In the genomic region with DNA sequence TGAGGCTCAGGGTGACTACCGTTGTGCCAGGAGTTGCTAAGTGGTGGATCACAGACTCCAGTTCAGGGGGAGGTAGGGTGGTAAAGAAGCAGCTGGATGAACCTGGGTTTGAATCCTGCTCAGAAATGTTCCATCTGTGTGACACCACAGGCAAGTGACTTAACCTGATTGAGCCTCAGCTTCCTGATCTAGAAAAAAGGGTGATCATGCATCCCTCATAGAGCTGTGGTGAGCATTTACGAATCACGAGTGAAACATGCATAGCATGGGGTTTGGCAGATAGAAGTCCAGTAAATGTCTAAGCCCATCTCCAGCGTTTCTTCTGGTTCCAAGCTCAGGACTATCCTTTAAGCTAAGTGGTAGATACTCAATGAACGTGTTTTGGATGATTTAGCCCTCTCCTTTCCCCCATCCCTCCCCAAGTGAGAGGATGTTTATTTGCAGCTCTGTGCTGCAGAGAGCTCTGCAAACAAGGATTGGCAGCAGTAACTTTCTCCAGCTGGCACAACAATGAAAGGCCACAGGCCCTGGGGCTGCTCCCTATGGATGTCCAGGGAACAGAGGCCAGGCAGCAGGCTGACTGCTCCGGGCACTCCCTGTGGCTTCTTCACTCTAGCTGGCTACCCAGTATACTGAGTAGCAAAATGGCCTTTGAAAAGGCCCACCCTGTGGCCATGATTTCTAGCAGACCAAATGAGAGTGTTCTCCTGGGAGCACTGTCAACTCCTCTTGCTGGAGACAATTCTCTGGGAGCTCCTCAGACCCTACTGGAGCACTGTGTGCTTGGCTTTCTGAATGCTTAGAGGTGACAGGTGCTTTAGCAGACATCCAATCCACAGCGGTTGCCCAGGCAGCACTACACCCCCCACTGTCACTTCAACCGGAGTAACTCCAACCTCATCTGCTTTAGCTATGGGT, we compare ENCODE assay signal across 9 cellular contexts. TPM values are rescaled to one million over a fixed set of nuclear protein-coding genes. Genes with fewer than 3 reads are reported as not detected.
DNase-seq lines count a peak whose midpoint lies in the region; ATAC-seq lines count a peak whose summit lies in the region.
"Had no signal": no experiment of that assay in that cellular context is flagged by ENCODE, and none has a peak within 500 bp of the region (broad histone marks: within the 10 kb centered on the region; RNA-seq: fewer than 3 reads in every experiment).

No MANE protein-coding gene starts in this region.

- CTCF ChIA-PET in activated CD8-positive, alpha-beta memory T cell treated with anti-CD3 and anti-CD28 coated beads, Interleukin-2, amount 10 ng/mL, durations not matched to agents 7 days and 5 days (lab: Charles Lee), result interaction anchor here (1.0 to 1.3 kb wide), 3 partner anchors 10 to 31 kb away, joined by 3 to 6 read pairs (median 3); no protein-coding TSS in a partner anchor

- no peaks in the 10 kb centered on the region for H3K27me3 Mint-ChIP-seq in activated CD8-positive, alpha-beta memory T cell treated with anti-CD3 and anti-CD28 coated beads, Interleukin-2, amount 10 ng/mL, durations not matched to agents 7 days and 5 days
- no peaks in the 10 kb centered on the region for H3K27me3 Mint-ChIP-seq in stimulated activated naive CD8-positive, alpha-beta T cell treated with anti-CD3 and anti-CD28 coated beads, Interleukin-15, amount 100 ng/mL, for 72 hours

- no peaks in the 10 kb centered on the region for H3K36me3 Mint-ChIP-seq in activated CD8-positive, alpha-beta memory T cell treated with anti-CD3 and anti-CD28 coated beads, Interleukin-2, amount 10 ng/mL, durations not matched to agents 7 days and 5 days

- no peak overlapping the region for H3K4me3 Mint-ChIP-seq in activated CD8-positive, alpha-beta memory T cell treated with anti-CD3 and anti-CD28 coated beads, Interleukin-2, amount 10 ng/mL, durations not matched to agents 7 days and 5 days
- H3K4me3 Mint-ChIP-seq in stimulated activated naive CD8-positive, alpha-beta T cell treated with anti-CD3 and anti-CD28 coated beads, Interleukin-15, amount 100 ng/mL, for 72 hours, result peak overlapping the region; percentile 45 to 80

- H3K4me1 Mint-ChIP-seq in activated CD8-positive, alpha-beta memory T cell treated with anti-CD3 and anti-CD28 coated beads, Interleukin-2, amount 10 ng/mL, durations not matched to agents 7 days and 5 days, result peaks cover 20% of the 10 kb centered on the region
- H3K4me1 Mint-ChIP-seq in stimulated activated naive CD8-positive, alpha-beta T cell treated with anti-CD3 and anti-CD28 coated beads, Interleukin-15, amount 100 ng/mL, for 72 hours, result peaks cover 43% of the 10 kb centered on the region

- no peak for ATAC-seq in activated CD8-positive, alpha-beta memory T cell treated with anti-CD3 and anti-CD28 coated beads, Interleukin-2, amount 10 ng/mL, durations not matched to agents 7 days and 5 days
- ATAC-seq in esophagus mucosa (peak; percentile 27), HG03432 (IDR thresholded peaks at IDR 0.05; ENCODE audit: unreplicated experiment) (no peak), HG02938 (IDR thresholded peaks at IDR 0.05; ENCODE audit: unreplicated experiment) (no peak)
- peak; percentile 34 for ATAC-seq in stimulated activated naive CD8-positive, alpha-beta T cell treated with anti-CD3 and anti-CD28 coated beads, Interleukin-15, amount 100 ng/mL, for 72 hours

- no peaks in the 10 kb centered on the region for H3K9me3 Mint-ChIP-seq in activated CD8-positive, alpha-beta memory T cell treated with anti-CD3 and anti-CD28 coated beads, Interleukin-2, amount 10 ng/mL, durations not matched to agents 7 days and 5 days (ENCODE audit: low read depth)
- H3K9me3 Mint-ChIP-seq in stimulated activated naive CD8-positive, alpha-beta T cell treated with anti-CD3 and anti-CD28 coated beads, Interleukin-15, amount 100 ng/mL, for 72 hours, result no peaks in the 10 kb centered on the region

- peak overlapping the region; percentile 50 for H3K27ac Mint-ChIP-seq in activated CD8-positive, alpha-beta memory T cell treated with anti-CD3 and anti-CD28 coated beads, Interleukin-2, amount 10 ng/mL, durations not matched to agents 7 days and 5 days
- H3K27ac Mint-ChIP-seq in stimulated activated naive CD8-positive, alpha-beta T cell treated with anti-CD3 and anti-CD28 coated beads, Interleukin-15, amount 100 ng/mL, for 72 hours, result peak overlapping the region; percentile 75 to 99

- DNase-seq in activated CD8-positive, alpha-beta memory T cell treated with anti-CD3 and anti-CD28 coated beads, Interleukin-2, amount 10 ng/mL, durations not matched to agents 7 days and 5 days, result no peak
- no peak for DNase-seq in activated CD8-positive, alpha-beta memory T cell treated with anti-CD3 and anti-CD28 coated beads, Interleukin-2, amount 50 U/mL, for 4 hours
- DNase-seq in NCI-H748 treated with DMSO at 0.1 percent for 48 hours (lab: John Stamatoyannopoulos, UW) (peak; percentile 15), iPS-NIHi11 (ENCODE audit: low spot score) (no peak)
- no peak for DNase-seq in stimulated activated naive CD8-positive, alpha-beta T cell treated with anti-CD3 and anti-CD28 coated beads, Interleukin-15, amount 100 ng/mL, for 72 hours
- DNase-seq: retina had no signal

RNA-seq across cellular contexts. Expression of a gene that starts 21.3 kb away (rescaled TPM):
- not detected for total RNA-seq in activated CD8-positive, alpha-beta memory T cell treated with anti-CD3 and anti-CD28 coated beads, Interleukin-2, amount 10 ng/mL, durations not matched to agents 7 days and 5 days
- total RNA-seq in esophagus mucosa, result 0.36 TPM

Comparison
In these comparisons a context has a peak if more than half of its experiments do, and no peak if none do; other contexts are left out.
1. ATAC-seq: peak in esophagus mucosa (single experiment) and stimulated activated naive CD8-positive, alpha-beta T cell treated with anti-CD3 and anti-CD28 coated beads, Interleukin-15, amount 100 ng/mL, for 72 hours (single experiment); none in activated CD8-positive, alpha-beta memory T cell treated with anti-CD3 and anti-CD28 coated beads, Interleukin-2, amount 10 ng/mL, durations not matched to agents 7 days and 5 days (single experiment), HG03432 (single experiment) and HG02938 (single experiment).